In the genomic region with DNA sequence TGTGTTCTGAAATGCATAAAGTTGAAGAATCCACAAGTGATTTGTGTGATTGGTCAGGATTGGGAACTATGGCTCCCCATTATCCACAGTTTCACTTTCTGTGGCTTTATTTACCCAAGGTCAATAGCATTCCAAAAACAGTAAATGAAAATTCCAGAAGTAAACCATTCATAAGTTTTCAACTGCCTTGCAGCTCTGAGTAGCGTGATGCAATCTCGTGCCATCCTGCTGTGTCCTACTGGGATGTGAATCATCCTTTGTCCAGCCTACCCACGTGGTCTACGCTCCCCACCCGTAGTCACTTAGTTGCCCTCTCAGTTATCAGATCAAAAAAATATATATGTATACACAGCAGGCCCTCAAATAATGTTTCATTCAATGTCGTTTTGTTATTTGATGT, we compare ENCODE assay signal across 2 cellular contexts.
A peak's percentile ranks its signal among the peaks of the same experiment; 100 is the strongest.
TF ChIP-seq lines count a peak whose summit lies in the region.

No MANE protein-coding gene starts in this region.

TF ChIP-seq in PFSK-1, 5 proteins besides CTCF, POLR2A, EP300 and RAD21 (continued from another document):
- TF ChIP-seq, protein P1, sequence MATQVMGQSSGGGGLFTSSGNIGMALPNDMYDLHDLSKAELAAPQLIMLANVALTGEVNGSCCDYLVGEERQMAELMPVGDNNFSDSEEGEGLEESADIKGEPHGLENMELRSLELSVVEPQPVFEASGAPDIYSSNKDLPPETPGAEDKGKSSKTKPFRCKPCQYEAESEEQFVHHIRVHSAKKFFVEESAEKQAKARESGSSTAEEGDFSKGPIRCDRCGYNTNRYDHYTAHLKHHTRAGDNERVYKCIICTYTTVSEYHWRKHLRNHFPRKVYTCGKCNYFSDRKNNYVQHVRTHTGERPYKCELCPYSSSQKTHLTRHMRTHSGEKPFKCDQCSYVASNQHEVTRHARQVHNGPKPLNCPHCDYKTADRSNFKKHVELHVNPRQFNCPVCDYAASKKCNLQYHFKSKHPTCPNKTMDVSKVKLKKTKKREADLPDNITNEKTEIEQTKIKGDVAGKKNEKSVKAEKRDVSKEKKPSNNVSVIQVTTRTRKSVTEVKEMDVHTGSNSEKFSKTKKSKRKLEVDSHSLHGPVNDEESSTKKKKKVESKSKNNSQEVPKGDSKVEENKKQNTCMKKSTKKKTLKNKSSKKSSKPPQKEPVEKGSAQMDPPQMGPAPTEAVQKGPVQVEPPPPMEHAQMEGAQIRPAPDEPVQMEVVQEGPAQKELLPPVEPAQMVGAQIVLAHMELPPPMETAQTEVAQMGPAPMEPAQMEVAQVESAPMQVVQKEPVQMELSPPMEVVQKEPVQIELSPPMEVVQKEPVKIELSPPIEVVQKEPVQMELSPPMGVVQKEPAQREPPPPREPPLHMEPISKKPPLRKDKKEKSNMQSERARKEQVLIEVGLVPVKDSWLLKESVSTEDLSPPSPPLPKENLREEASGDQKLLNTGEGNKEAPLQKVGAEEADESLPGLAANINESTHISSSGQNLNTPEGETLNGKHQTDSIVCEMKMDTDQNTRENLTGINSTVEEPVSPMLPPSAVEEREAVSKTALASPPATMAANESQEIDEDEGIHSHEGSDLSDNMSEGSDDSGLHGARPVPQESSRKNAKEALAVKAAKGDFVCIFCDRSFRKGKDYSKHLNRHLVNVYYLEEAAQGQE (IDR thresholded peaks at IDR 0.05; ENCODE audit: insufficient read depth in 1 of 2, low read depth in 2 of 2, low read length in 2 of 2): no peak
- peak; percentile 69 for TF ChIP-seq FOXP2 (optimal IDR thresholded peaks at IDR 0.05; ENCODE audit: borderline replicate concordance, extremely low read depth, extremely low read length, insufficient read depth)
- TF ChIP-seq POLR2AphosphoS5 (IDR thresholded peaks at IDR 0.05; ENCODE audit: low read depth, low read length): peak; percentile 50; the same call in 1 of the 2 replicates

TF ChIP-seq in K562, 482 proteins besides CTCF, POLR2A, EP300 and RAD21 (continued from another document):
- TF ChIP-seq CEBPG (CRISPR knock-in tag; IDR thresholded peaks at IDR 0.05) (no peak), CEBPG (tag; conservative IDR thresholded peaks at IDR 0.05 in 1 of 2, IDR thresholded peaks at IDR 0.05 in 1 of 2) (peak; percentile 57 to 86), ZNF589 (CRISPR knock-in tag; IDR thresholded peaks at IDR 0.05; ENCODE audit: low read depth) (peak; percentile 21; the same call in 1 of the 2 replicates), FOSL1 (tag; conservative IDR thresholded peaks at IDR 0.05) (peak; percentile 75), NR1H2 (CRISPR knock-in tag; IDR thresholded peaks at IDR 0.05) (no peak), TEAD4 (IDR thresholded peaks at IDR 0.05; ENCODE audit: low read length) (no peak), TEAD4 (CRISPR knock-in tag; IDR thresholded peaks at IDR 0.05; ENCODE audit: borderline replicate concordance) (no peak)
- TF ChIP-seq, protein P2, sequence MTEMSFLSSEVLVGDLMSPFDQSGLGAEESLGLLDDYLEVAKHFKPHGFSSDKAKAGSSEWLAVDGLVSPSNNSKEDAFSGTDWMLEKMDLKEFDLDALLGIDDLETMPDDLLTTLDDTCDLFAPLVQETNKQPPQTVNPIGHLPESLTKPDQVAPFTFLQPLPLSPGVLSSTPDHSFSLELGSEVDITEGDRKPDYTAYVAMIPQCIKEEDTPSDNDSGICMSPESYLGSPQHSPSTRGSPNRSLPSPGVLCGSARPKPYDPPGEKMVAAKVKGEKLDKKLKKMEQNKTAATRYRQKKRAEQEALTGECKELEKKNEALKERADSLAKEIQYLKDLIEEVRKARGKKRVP (CRISPR knock-in tag; IDR thresholded peaks at IDR 0.05): peak; percentile 90
- TF ChIP-seq, protein P3, sequence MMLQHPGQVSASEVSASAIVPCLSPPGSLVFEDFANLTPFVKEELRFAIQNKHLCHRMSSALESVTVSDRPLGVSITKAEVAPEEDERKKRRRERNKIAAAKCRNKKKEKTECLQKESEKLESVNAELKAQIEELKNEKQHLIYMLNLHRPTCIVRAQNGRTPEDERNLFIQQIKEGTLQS (IDR thresholded peaks at IDR 0.05): peak; percentile 25; the same call in 1 of the 2 replicates
- TF ChIP-seq, protein P3 (CRISPR knock-in tag; conservative IDR thresholded peaks at IDR 0.05): no peak
- TF ChIP-seq, protein P4, sequence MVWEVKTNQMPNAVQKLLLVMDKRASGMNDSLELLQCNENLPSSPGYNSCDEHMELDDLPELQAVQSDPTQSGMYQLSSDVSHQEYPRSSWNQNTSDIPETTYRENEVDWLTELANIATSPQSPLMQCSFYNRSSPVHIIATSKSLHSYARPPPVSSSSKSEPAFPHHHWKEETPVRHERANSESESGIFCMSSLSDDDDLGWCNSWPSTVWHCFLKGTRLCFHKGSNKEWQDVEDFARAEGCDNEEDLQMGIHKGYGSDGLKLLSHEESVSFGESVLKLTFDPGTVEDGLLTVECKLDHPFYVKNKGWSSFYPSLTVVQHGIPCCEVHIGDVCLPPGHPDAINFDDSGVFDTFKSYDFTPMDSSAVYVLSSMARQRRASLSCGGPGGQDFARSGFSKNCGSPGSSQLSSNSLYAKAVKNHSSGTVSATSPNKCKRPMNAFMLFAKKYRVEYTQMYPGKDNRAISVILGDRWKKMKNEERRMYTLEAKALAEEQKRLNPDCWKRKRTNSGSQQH (CRISPR knock-in tag; IDR thresholded peaks at IDR 0.05): no peak
